ENCODE assay signal across 22 cellular contexts in genomic region chr5:88872971-88873370, GRCh38. TPM values are rescaled to one million over a fixed set of nuclear protein-coding genes. Genes with fewer than 3 reads are reported as not detected.
DNase-seq lines count a peak whose midpoint lies in the region; ATAC-seq and TF ChIP-seq lines count a peak whose summit lies in the region.
"Had no signal": no experiment of that assay in that cellular context is flagged by ENCODE, and none has a peak within 500 bp of the region (broad histone marks: within the 10 kb centered on the region; RNA-seq: fewer than 3 reads in every experiment).

No MANE protein-coding gene starts in this region.

- peak; percentile 43 for ATAC-seq in HG03025 (IDR thresholded peaks at IDR 0.05; ENCODE audit: low FRiP score, unreplicated experiment)
- ATAC-seq in psoas muscle: peak in 2 of 4 donors; percentile 27 to 30
- ATAC-seq in GM21723 (IDR thresholded peaks at IDR 0.05; ENCODE audit: unreplicated experiment): no peak
- ATAC-seq: activated CD8-positive, alpha-beta T cell treated with anti-CD3 and anti-CD28 coated beads for 36 hours; activated naive CD4-positive, alpha-beta T cell treated with anti-CD3 and anti-CD28 coated beads, Interleukin-2, amount 50 U/mL, for 72 hours; activated T-cell treated with anti-CD3 and anti-CD28 coated beads, Interleukin-2, amount 50 U/mL, for 4 hours; left ventricle myocardium superior had no signal

- peaks cover 43% of the 10 kb centered on the region for H3K4me1 ChIP-seq in psoas muscle
- H3K4me1 ChIP-seq: colonic mucosa had no signal

- intact Hi-C loops in psoas muscle (cut with DNase I): loop anchor here in 1 of 2 donors (5.0 kb wide), 1 partner anchor 41 kb away; no protein-coding TSS in a partner anchor

- H3K27ac ChIP-seq in brain microvascular endothelial cell: peak overlapping the region; percentile 49
- peak overlapping the region; percentile 88 for H3K27ac ChIP-seq in psoas muscle
- H3K27ac ChIP-seq: colonic mucosa, sigmoid colon, suprapubic skin, WERI-Rb-1 had no signal

- in situ Hi-C loops in brain microvascular endothelial cell (cut with HindIII; ENCODE audit: low pct_ligation_motif_present, low sequenced_read_pairs): no loop called here

- DNase-seq in GM12865 (ENCODE audit: low read depth) (peak; percentile 63), brain microvascular endothelial cell (no peak), psoas muscle (no peak), AG08396 (ENCODE audit: low spot score) (no peak), D341Med (ENCODE audit: low spot score) (no peak)
- DNase-seq in stimulated activated CD4-positive, alpha-beta T cell treated with anti-CD3 and anti-CD28 coated beads, Interleukin-4, amount 100 ng/mL, for 4 hours: no peak
- DNase-seq: activated CD8-positive, alpha-beta T cell treated with anti-CD3 and anti-CD28 coated beads for 36 hours; activated T-cell treated with anti-CD3 and anti-CD28 coated beads, Interleukin-2, amount 50 U/mL, for 4 hours; Calu3; colonic mucosa; foreskin melanocyte; left ventricle myocardium superior; NCI-H187; NCI-H510A treated with DMSO at 0.1 percent for 48 hours; SIG-M5; sigmoid colon; stimulated activated CD4-positive, alpha-beta T cell treated with anti-CD3 and anti-CD28 coated beads, Interleukin-2, amount 100 ng/mL, for 24 hours; WERI-Rb-1 had no signal

- H3K27me3 ChIP-seq in brain microvascular endothelial cell (replicated peaks) (no peaks in the 10 kb centered on the region), psoas muscle (ENCODE audit: insufficient read depth in 3 of 3, low read length in 2 of 3) (no peaks in the 10 kb centered on the region)
- H3K27me3 ChIP-seq: colonic mucosa, sigmoid colon, suprapubic skin had no signal

- H3K36me3 ChIP-seq in brain microvascular endothelial cell (replicated peaks) (no peaks in the 10 kb centered on the region), psoas muscle (ENCODE audit: insufficient read depth in 1 of 2, low read depth in 1 of 2) (peaks cover 0 to 6% of the 10 kb centered on the region in 2 donors)
- H3K36me3 ChIP-seq: colonic mucosa, sigmoid colon, suprapubic skin, WERI-Rb-1 had no signal

- TF ChIP-seq CTCF in GM12865 (IDR thresholded peaks at IDR 0.05; ENCODE audit: insufficient read depth, low read depth, low read length, missing control alignments) (no peak), brain microvascular endothelial cell (IDR thresholded peaks at IDR 0.05; ENCODE audit: low read depth, low read length, missing control alignments) (no peak), psoas muscle (IDR thresholded peaks at IDR 0.05) (no peak)

- 60 to 71% (median 69%) methylated on average over 6 of the region's 6 CpGs for WGBS in psoas muscle, 3 donors

- peak overlapping the region; percentile 94 for H3K4me3 ChIP-seq in GM12865 (ENCODE audit: low read depth, low read length)
- no peak overlapping the region for H3K4me3 ChIP-seq in brain microvascular endothelial cell (ENCODE audit: low read depth, low read length)
- peak overlapping the region; percentile 26 for H3K4me3 ChIP-seq in psoas muscle
- H3K4me3 ChIP-seq: colonic mucosa, sigmoid colon, suprapubic skin had no signal

- H3K9me3 ChIP-seq in psoas muscle: no peaks in the 10 kb centered on the region
- H3K9me3 ChIP-seq: colonic mucosa, sigmoid colon, suprapubic skin had no signal

RNA-seq across cellular contexts. Expression of gene MEF2C, which starts 10.0 kb away (rescaled TPM):
- 100 to 1,000 TPM; 148 to 530 (median 257) TPM for total RNA-seq in psoas muscle
- polyA plus RNA-seq in psoas muscle: 10 to 100 TPM in 2 of 3 donors, 1 to 10 TPM in 1; 9.3 to 96.4 (median 32.0) TPM
